In the genomic region with DNA sequence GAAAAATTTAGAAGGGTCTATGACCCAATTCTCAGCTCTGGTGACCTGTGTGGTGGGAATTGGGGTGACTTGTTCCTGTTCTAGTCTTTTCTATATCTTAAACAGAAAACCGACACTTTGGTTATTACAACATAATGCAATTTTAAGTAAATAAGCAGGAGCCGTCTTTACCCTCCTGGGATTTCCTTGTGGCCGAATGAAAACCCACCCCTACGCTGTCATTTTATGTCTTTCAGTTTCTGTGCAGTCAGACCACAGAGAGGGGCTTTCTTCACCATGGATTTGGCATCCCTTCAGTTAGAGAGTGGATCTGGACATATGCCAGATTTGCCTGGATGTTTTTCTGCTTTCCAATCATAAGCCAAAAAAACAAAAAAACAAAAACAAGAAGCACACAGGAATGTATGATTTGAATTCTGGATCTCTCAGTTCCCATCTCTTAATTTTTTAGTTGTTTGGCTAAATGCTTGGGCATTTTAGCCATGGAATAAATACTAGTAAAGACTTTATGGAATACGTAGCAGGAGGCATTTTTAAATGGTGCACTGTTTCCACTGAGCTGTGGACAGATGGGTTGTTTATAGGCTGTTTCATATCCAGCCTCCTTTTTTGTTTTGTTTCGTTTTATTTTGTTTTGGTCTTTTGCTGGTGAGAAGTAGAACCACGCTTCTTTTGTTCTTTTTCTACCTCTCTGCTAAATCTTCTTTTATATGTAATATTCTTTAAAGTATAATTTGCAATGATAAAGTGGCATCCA, we compare ENCODE assay signal across 21 cellular contexts.
DNase-seq lines count a peak whose midpoint lies in the region; ATAC-seq and TF ChIP-seq lines count a peak whose summit lies in the region.
"Had no signal": no experiment of that assay in that cellular context is flagged by ENCODE, and none has a peak within 500 bp of the region (broad histone marks: within the 10 kb centered on the region; RNA-seq: fewer than 3 reads in every experiment).

No MANE protein-coding gene starts in this region.

- no peaks in the 10 kb centered on the region for H3K36me3 ChIP-seq in suprapubic skin

- no peaks in the 10 kb centered on the region for H3K9me3 ChIP-seq in suprapubic skin

- WGBS in suprapubic skin = 58% methylated on average over 7 of the region's 7 CpGs

- peaks cover 10% of the 10 kb centered on the region for H3K4me1 ChIP-seq in suprapubic skin

- no peak for TF ChIP-seq POLR2A in suprapubic skin (IDR thresholded peaks at IDR 0.05)

- in situ Hi-C loops in SK-MEL-5 (cut with HindIII; ENCODE audit: low pct_unique_long_range_greater_than_20kb, low sequenced_read_pairs) = no loop called here

- H3K27me3 ChIP-seq in suprapubic skin = no peaks in the 10 kb centered on the region

- peak; percentile 1 for DNase-seq in NCI-H748 (lab: John Stamatoyannopoulos, UW; ENCODE audit: unreplicated experiment)
- no peak for DNase-seq in NCI-H748 treated with DMSO at 0.1 percent for 48 hours (lab: John Stamatoyannopoulos, UW)
- DNase-seq in SK-MEL-5 (ENCODE audit: low read depth, low spot score) = peak; percentile 4
- DNase-seq in medulla oblongata (ENCODE audit: extremely low spot score) = peak; percentile 14
- DNase-seq in suprapubic skin (ENCODE audit: low spot score in 2 of 2) = no peak
- no peak for DNase-seq in hypothalamus (lab: John Stamatoyannopoulos, UW)
- DNase-seq: activated CD8-positive, alpha-beta memory T cell treated with anti-CD3 and anti-CD28 coated beads for 24 hours; activated T-cell treated with anti-CD3 and anti-CD28 coated beads, Interleukin-2, amount 50 U/mL, for 72 hours; dermis blood vessel endothelial cell; DND-41; naive thymus-derived CD4-positive, alpha-beta T cell; NCI-H526; PC-9; posterior cingulate gyrus; trophoblast cell had no signal

- no peak for ATAC-seq in HG03175 (IDR thresholded peaks at IDR 0.05; ENCODE audit: unreplicated experiment)
- no peak for ATAC-seq in GM21576 (IDR thresholded peaks at IDR 0.05; ENCODE audit: unreplicated experiment)
- ATAC-seq: activated CD4-positive, CD25-positive, alpha-beta regulatory T cell treated with anti-CD3 and anti-CD28 coated beads, Interleukin-2, amount 50 U/mL, for 24 hours; activated T-cell treated with anti-CD3 and anti-CD28 coated beads, Interleukin-2, amount 50 U/mL, for 72 hours; naive thymus-derived CD4-positive, alpha-beta T cell; SK-N-SH treated with all-trans-retinoic acid at 6 μM for 48 hours had no signal

- no peak overlapping the region for H3K4me3 ChIP-seq in suprapubic skin
- H3K4me3 ChIP-seq: lung, PC-9 had no signal

- no peak for TF ChIP-seq EP300 in suprapubic skin (IDR thresholded peaks at IDR 0.05)

- no peak for TF ChIP-seq CTCF in suprapubic skin (IDR thresholded peaks at IDR 0.05)

- H3K27ac ChIP-seq in suprapubic skin = peak overlapping the region; percentile 3
- H3K27ac ChIP-seq: epithelial cell of prostate, PC-9 had no signal

Comparison
In these comparisons a context has a peak if more than half of its experiments do, and no peak if none do; other contexts are left out.
1. DNase-seq: peak in NCI-H748 (single experiment), SK-MEL-5 (single experiment) and medulla oblongata (single experiment); none in NCI-H748 treated with DMSO at 0.1 percent for 48 hours (single experiment), suprapubic skin (0 of 2) and hypothalamus (0 of 51).